Comparison of ENCODE assay signal across 1 cellular context in the genomic region with DNA sequence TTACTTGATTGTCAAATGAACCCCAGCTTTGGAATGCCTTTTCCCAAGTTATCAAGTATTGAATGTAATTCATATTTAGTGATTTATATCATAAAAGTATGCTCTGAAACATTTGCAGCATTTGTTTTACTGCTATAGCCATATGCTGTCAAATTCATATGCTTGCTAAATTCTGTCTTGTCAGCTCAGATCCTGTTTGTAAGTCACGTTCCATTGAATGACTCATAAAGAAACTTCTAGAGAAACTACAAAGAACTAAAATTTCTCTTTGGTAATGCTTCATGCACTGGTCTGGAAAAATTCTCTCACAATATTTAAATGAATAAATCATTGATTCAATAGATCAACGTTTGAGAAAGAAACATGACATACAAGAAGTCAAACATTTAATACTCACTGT.
TF ChIP-seq lines count a peak whose summit lies in the region.

No MANE protein-coding gene starts in this region.

TF ChIP-seq in SK-N-SH, 30 proteins besides CTCF, POLR2A, EP300 and RAD21:
- TF ChIP-seq, protein P1, sequence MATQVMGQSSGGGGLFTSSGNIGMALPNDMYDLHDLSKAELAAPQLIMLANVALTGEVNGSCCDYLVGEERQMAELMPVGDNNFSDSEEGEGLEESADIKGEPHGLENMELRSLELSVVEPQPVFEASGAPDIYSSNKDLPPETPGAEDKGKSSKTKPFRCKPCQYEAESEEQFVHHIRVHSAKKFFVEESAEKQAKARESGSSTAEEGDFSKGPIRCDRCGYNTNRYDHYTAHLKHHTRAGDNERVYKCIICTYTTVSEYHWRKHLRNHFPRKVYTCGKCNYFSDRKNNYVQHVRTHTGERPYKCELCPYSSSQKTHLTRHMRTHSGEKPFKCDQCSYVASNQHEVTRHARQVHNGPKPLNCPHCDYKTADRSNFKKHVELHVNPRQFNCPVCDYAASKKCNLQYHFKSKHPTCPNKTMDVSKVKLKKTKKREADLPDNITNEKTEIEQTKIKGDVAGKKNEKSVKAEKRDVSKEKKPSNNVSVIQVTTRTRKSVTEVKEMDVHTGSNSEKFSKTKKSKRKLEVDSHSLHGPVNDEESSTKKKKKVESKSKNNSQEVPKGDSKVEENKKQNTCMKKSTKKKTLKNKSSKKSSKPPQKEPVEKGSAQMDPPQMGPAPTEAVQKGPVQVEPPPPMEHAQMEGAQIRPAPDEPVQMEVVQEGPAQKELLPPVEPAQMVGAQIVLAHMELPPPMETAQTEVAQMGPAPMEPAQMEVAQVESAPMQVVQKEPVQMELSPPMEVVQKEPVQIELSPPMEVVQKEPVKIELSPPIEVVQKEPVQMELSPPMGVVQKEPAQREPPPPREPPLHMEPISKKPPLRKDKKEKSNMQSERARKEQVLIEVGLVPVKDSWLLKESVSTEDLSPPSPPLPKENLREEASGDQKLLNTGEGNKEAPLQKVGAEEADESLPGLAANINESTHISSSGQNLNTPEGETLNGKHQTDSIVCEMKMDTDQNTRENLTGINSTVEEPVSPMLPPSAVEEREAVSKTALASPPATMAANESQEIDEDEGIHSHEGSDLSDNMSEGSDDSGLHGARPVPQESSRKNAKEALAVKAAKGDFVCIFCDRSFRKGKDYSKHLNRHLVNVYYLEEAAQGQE (IDR thresholded peaks at IDR 0.05; ENCODE audit: low read depth, low read length) = no peak
- TF ChIP-seq RCOR1 (IDR thresholded peaks at IDR 0.05; ENCODE audit: low read length) (no peak), MEF2A (IDR thresholded peaks at IDR 0.05; ENCODE audit: borderline replicate concordance, low read depth) (no peak), MXI1 (IDR thresholded peaks at IDR 0.05; ENCODE audit: low read depth, low read length) (no peak), CHD2 (IDR thresholded peaks at IDR 0.05; ENCODE audit: low read length, partially characterized antibody) (no peak), FOXJ3 (CRISPR knock-in tag; IDR thresholded peaks at IDR 0.05) (no peak), TAF1 (IDR thresholded peaks at IDR 0.05; ENCODE audit: borderline replicate concordance, low read depth, low read length) (no peak), RXRA (IDR thresholded peaks at IDR 0.05; ENCODE audit: borderline replicate concordance, low read depth) (no peak), POLR2AphosphoS5 (IDR thresholded peaks at IDR 0.05; ENCODE audit: low read depth, low read length) (no peak), FOXM1 (IDR thresholded peaks at IDR 0.05; ENCODE audit: low read depth) (no peak), RFX5 (IDR thresholded peaks at IDR 0.05; ENCODE audit: low read length) (no peak), GATA2 (CRISPR knock-in tag; IDR thresholded peaks at IDR 0.05) (no peak), NFIC (IDR thresholded peaks at IDR 0.05; ENCODE audit: borderline replicate concordance) (no peak), EZH2phosphoT487 (IDR thresholded peaks at IDR 0.05; ENCODE audit: borderline replicate concordance, low read depth) (no peak), TEAD4 (IDR thresholded peaks at IDR 0.05; ENCODE audit: borderline replicate concordance, insufficient read depth) (no peak)
- TF ChIP-seq, protein P2, sequence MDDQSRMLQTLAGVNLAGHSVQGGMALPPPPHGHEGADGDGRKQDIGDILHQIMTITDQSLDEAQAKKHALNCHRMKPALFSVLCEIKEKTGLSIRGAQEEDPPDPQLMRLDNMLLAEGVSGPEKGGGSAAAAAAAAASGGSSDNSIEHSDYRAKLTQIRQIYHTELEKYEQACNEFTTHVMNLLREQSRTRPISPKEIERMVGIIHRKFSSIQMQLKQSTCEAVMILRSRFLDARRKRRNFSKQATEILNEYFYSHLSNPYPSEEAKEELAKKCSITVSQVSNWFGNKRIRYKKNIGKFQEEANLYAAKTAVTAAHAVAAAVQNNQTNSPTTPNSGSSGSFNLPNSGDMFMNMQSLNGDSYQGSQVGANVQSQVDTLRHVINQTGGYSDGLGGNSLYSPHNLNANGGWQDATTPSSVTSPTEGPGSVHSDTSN (IDR thresholded peaks at IDR 0.05) = no peak
- TF ChIP-seq, protein P3, sequence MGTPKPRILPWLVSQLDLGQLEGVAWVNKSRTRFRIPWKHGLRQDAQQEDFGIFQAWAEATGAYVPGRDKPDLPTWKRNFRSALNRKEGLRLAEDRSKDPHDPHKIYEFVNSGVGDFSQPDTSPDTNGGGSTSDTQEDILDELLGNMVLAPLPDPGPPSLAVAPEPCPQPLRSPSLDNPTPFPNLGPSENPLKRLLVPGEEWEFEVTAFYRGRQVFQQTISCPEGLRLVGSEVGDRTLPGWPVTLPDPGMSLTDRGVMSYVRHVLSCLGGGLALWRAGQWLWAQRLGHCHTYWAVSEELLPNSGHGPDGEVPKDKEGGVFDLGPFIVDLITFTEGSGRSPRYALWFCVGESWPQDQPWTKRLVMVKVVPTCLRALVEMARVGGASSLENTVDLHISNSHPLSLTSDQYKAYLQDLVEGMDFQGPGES (IDR thresholded peaks at IDR 0.05; ENCODE audit: low read depth, low read length) = no peak
- TF ChIP-seq, protein P4, sequence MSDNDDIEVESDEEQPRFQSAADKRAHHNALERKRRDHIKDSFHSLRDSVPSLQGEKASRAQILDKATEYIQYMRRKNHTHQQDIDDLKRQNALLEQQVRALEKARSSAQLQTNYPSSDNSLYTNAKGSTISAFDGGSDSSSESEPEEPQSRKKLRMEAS (IDR thresholded peaks at IDR 0.05; ENCODE audit: low read depth) = no peak
- TF ChIP-seq, protein P5, sequence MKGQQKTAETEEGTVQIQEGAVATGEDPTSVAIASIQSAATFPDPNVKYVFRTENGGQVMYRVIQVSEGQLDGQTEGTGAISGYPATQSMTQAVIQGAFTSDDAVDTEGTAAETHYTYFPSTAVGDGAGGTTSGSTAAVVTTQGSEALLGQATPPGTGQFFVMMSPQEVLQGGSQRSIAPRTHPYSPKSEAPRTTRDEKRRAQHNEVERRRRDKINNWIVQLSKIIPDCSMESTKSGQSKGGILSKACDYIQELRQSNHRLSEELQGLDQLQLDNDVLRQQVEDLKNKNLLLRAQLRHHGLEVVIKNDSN (IDR thresholded peaks at IDR 0.05; ENCODE audit: borderline replicate concordance, low read depth) = no peak
